11 cellular contexts compared by ENCODE assay signal in genomic region chr5:136134653-136135052, GRCh38. TPM values are rescaled to one million over a fixed set of nuclear protein-coding genes. Genes with fewer than 3 reads are reported as not detected.
DNase-seq lines count a peak whose midpoint lies in the region; ATAC-seq, FAIRE-seq and TF ChIP-seq lines count a peak whose summit lies in the region.
"Had no signal": no experiment of that assay in that cellular context is flagged by ENCODE, and none has a peak within 500 bp of the region (broad histone marks: within the 10 kb centered on the region; RNA-seq: fewer than 3 reads in every experiment).

No MANE protein-coding gene starts in this region.

- H3K9me3 Mint-ChIP-seq in naive B cell: no peaks in the 10 kb centered on the region

- H3K4me3 Mint-ChIP-seq in naive B cell: peak overlapping the region in 5 of 8 donors; percentile 55 to 95 (median 64)

- no peaks in the 10 kb centered on the region for H3K36me3 Mint-ChIP-seq in naive B cell

- POLR2A ChIA-PET in AG04449 (lab: Yijun Ruan, JAX): interaction anchor here (0.6 kb wide), 1 partner anchor 24 kb away, joined by 3 read pairs; no protein-coding TSS in a partner anchor

- ATAC-seq in naive B cell (ENCODE audit: low read depth in 2 of 2) (no peak), HG02588 (IDR thresholded peaks at IDR 0.05; ENCODE audit: unreplicated experiment) (no peak)
- ATAC-seq: esophagus mucosa had no signal

- H3K27ac ChIP-seq in HUES64 (ENCODE audit: low read depth, low read length): no peak overlapping the region

- WGBS in HUES64: 88% methylated on average over 1 of the region's 1 CpG

- H3K9me3 ChIP-seq in HUES64 (ENCODE audit: insufficient read depth, low read depth, low read length): no peaks in the 10 kb centered on the region

- H3K9ac ChIP-seq in HUES64 (ENCODE audit: low read depth, low read length): peak overlapping the region; percentile 8; the same call in 1 of the 2 replicates

- H3K27me3 ChIP-seq in HUES64 (ENCODE audit: insufficient read depth, low read length): no peaks in the 10 kb centered on the region

- peaks cover 0 to 7% (median 7%) of the 10 kb centered on the region in 3 donors for H3K27me3 Mint-ChIP-seq in naive B cell

- no peak for FAIRE-seq in HTR-8/SVneo (lab: Jason Lieb, UNC)

- DNase-seq in AG04449 (ENCODE audit: low read depth, low spot score): no peak
- DNase-seq in choroid plexus epithelial cell (ENCODE audit: low read depth): no peak
- no peak for DNase-seq in naive B cell
- DNase-seq in HTR-8/SVneo (ENCODE audit: insufficient read length, low spot score): no peak
- no peak for DNase-seq in GM20000 (ENCODE audit: low spot score)
- no peak for DNase-seq in activated CD4-positive, CD25-positive, alpha-beta regulatory T cell treated with anti-CD3 and anti-CD28 coated beads, Interleukin-2, amount 50 U/mL, for 72 hours
- DNase-seq: DMS79 treated with DMSO at 0.1 percent for 48 hours, NCI-H226 had no signal

- H3K4me1 ChIP-seq in HUES64 (ENCODE audit: insufficient read depth, low read length): peaks cover 19% of the 10 kb centered on the region

- peaks cover 39 to 61% (median 48%) of the 10 kb centered on the region in 3 donors for H3K4me1 Mint-ChIP-seq in naive B cell

- no peak for TF ChIP-seq CTCF in AG04449 (IDR thresholded peaks at IDR 0.05; ENCODE audit: insufficient read depth, low read length, missing control alignments)
- no peak for TF ChIP-seq CTCF in choroid plexus epithelial cell (conservative IDR thresholded peaks at IDR 0.05; ENCODE audit: low read depth, low read length)
- no peak for TF ChIP-seq CTCF in GM20000 (IDR thresholded peaks at IDR 0.05; ENCODE audit: extremely low read depth, missing control alignments)

- no peak overlapping the region for H3K27ac Mint-ChIP-seq in naive B cell

- H3K4me3 ChIP-seq in AG04449 (ENCODE audit: low read depth, low read length) (peak overlapping the region; percentile 1; the same call in 1 of the 2 replicates), HUES64 (ENCODE audit: low read length) (peak overlapping the region; percentile 85), choroid plexus epithelial cell (ENCODE audit: low read depth, low read length) (peak overlapping the region; percentile 7)

- H3K36me3 ChIP-seq in HUES64 (ENCODE audit: insufficient read depth, low read length): peaks cover 5% of the 10 kb centered on the region; the same call in 1 of the 2 replicates

- CTCF ChIA-PET in AG04449 (lab: Yijun Ruan, JAX): interaction anchor here (0.6 to 2.0 kb wide), 7 partner anchors 8 to 1187 kb away, joined by 3 to 6 read pairs (median 4); no protein-coding TSS in a partner anchor

RNA-seq across cellular contexts. Expression of gene SMAD5, which starts 2.0 kb away (rescaled TPM):
- polyA plus RNA-seq in HUES64 (2013, experiment 1 of 2): 29.8 TPM
- 32.2 TPM for polyA plus RNA-seq in HUES64 (2013, experiment 2 of 2)
- 10 to 100 TPM; 18.8 to 29.3 (median 23.9) TPM for polyA plus RNA-seq in naive B cell (ENCODE audit: low read depth in 6 of 6)

RNA-seq across cellular contexts. Expression of gene SMIM32, which starts 58.3 kb away (rescaled TPM):
- 0.45 TPM for polyA plus RNA-seq in HUES64 (2013, experiment 1 of 2)
- polyA plus RNA-seq in HUES64 (2013, experiment 2 of 2): 0.51 TPM
- polyA plus RNA-seq in naive B cell (ENCODE audit: low read depth in 6 of 6): not detected

Comparison
In these comparisons a context has a peak if more than half of its experiments do, and no peak if none do; other contexts are left out.
1. H3K4me3 ChIP-seq: peak in every context shown above with its lines; median percentile 85 in HUES64; 7 in choroid plexus epithelial cell; 1 in AG04449.